In genomic region chr2:38077431-38077769, GRCh38 we compare ENCODE assay signal across 9 cellular contexts. TPM values are rescaled to one million over a fixed set of nuclear protein-coding genes. Genes with fewer than 3 reads are reported as not detected.
DNase-seq lines count a peak whose midpoint lies in the region; ATAC-seq and TF ChIP-seq lines count a peak whose summit lies in the region.
"Had no signal": no experiment of that assay in that cellular context is flagged by ENCODE, and none has a peak within 500 bp of the region (broad histone marks: within the 10 kb centered on the region; RNA-seq: fewer than 3 reads in every experiment).

No MANE protein-coding gene starts in this region.

- H3K4me1 Mint-ChIP-seq in dendritic cell treated with granulocyte-macrophage colony-stimulating factor and Interleukin-4, amounts not matched to agents 40 ng/mL and 50 ng/mL, for 4 days (ENCODE audit: low read depth), result peaks cover 71% of the 10 kb centered on the region
- H3K4me1 Mint-ChIP-seq in naive thymus-derived CD4-positive, alpha-beta T cell, result peaks cover 7 to 43% (median 19%) of the 10 kb centered on the region in 7 donors

- POLR2A ChIA-PET in naive thymus-derived CD4-positive, alpha-beta T cell (lab: Charles Lee), result no interaction called here

- H3K4me3 ChIP-seq in AG10803 (ENCODE audit: low read length), result peak overlapping the region; percentile 69
- H3K4me3 ChIP-seq in Jurkat, Clone E6-1 (ENCODE audit: low read length), result peak overlapping the region; percentile 41
- no peak overlapping the region for H3K4me3 ChIP-seq in naive thymus-derived CD4-positive, alpha-beta T cell (ENCODE audit: low read length)

- CTCF ChIA-PET in naive thymus-derived CD4-positive, alpha-beta T cell (lab: Charles Lee), result no interaction called here

- H3K4me1 ChIP-seq in naive thymus-derived CD4-positive, alpha-beta T cell (ENCODE audit: control insufficient read depth in 2 of 2, insufficient read depth in 2 of 2, low read length in 2 of 2), result no peaks in the 10 kb centered on the region

- no peak for ATAC-seq in naive thymus-derived CD4-positive, alpha-beta T cell
- no peak for ATAC-seq in GM21367 (IDR thresholded peaks at IDR 0.05; ENCODE audit: unreplicated experiment)
- no peak for ATAC-seq in GM18498 (IDR thresholded peaks at IDR 0.05; ENCODE audit: unreplicated experiment)

- peaks cover 37% of the 10 kb centered on the region for H3K36me3 Mint-ChIP-seq in dendritic cell treated with granulocyte-macrophage colony-stimulating factor and Interleukin-4, amounts not matched to agents 40 ng/mL and 50 ng/mL, for 4 days (ENCODE audit: low read depth)
- H3K36me3 Mint-ChIP-seq in naive thymus-derived CD4-positive, alpha-beta T cell, result peaks cover 0 to 5% (median 0%) of the 10 kb centered on the region in 5 donors

- no peak for DNase-seq in AG10803 (ENCODE audit: low read depth)
- DNase-seq in Jurkat, Clone E6-1 (ENCODE audit: low read depth, low spot score), result no peak
- DNase-seq in naive thymus-derived CD4-positive, alpha-beta T cell, result no peak
- DNase-seq in stimulated activated CD4-positive, alpha-beta T cell treated with anti-CD3 and anti-CD28 coated beads, Interleukin-4, amount 100 ng/mL, for 4 hours, result no peak
- DNase-seq in anterior cingulate cortex (lab: John Stamatoyannopoulos, UW), result no peak
- DNase-seq: activated CD4-positive, alpha-beta T cell treated with anti-CD3 and anti-CD28 coated beads, Interleukin-2, amount 50 U/mL, for 1 hour had no signal

- peaks cover 4 to 5% of the 10 kb centered on the region in 2 donors for H3K27me3 ChIP-seq in naive thymus-derived CD4-positive, alpha-beta T cell (ENCODE audit: control insufficient read depth in 2 of 2, insufficient read depth in 2 of 2, low read length in 2 of 2)

- H3K27ac ChIP-seq in naive thymus-derived CD4-positive, alpha-beta T cell (ENCODE audit: low read depth, low read length), result no peak overlapping the region

- peak overlapping the region; percentile 93 for H3K4me3 Mint-ChIP-seq in dendritic cell treated with granulocyte-macrophage colony-stimulating factor and Interleukin-4, amounts not matched to agents 40 ng/mL and 50 ng/mL, for 4 days
- H3K4me3 Mint-ChIP-seq in naive thymus-derived CD4-positive, alpha-beta T cell, result peak overlapping the region in 6 of 10 donors; percentile 5 to 85 (median 36)

- no peaks in the 10 kb centered on the region for H3K9me3 ChIP-seq in naive thymus-derived CD4-positive, alpha-beta T cell (ENCODE audit: control insufficient read depth in 2 of 3, low read length in 3 of 3)

- H3K27ac Mint-ChIP-seq in dendritic cell treated with granulocyte-macrophage colony-stimulating factor and Interleukin-4, amounts not matched to agents 40 ng/mL and 50 ng/mL, for 4 days, result peak overlapping the region; percentile 96
- H3K27ac Mint-ChIP-seq in naive thymus-derived CD4-positive, alpha-beta T cell, result peak overlapping the region in 1 of 9 donors; percentile 70

- no peak for TF ChIP-seq CTCF in AG10803 (conservative IDR thresholded peaks at IDR 0.05; ENCODE audit: low read length)

- no peaks in the 10 kb centered on the region for H3K36me3 ChIP-seq in naive thymus-derived CD4-positive, alpha-beta T cell (ENCODE audit: control insufficient read depth in 2 of 3, insufficient read depth in 3 of 3, low read length in 3 of 3)

- intact Hi-C loops in dendritic cell treated with granulocyte-macrophage colony-stimulating factor and Interleukin-4, amounts not matched to agents 40 ng/mL and 50 ng/mL, for 4 days (cut with micrococcal nuclease), result loop anchor here (1.0 to 10.0 kb wide), 5 partner anchors 19 to 300 kb away; partner anchors contain the start of gene ATL2
- intact Hi-C loops in naive thymus-derived CD4-positive, alpha-beta T cell (cut with micrococcal nuclease), result loop anchor here in 1 of 2 donors (5.0 kb wide), 1 partner anchor 300 kb away; the partner anchor contains the start of gene ATL2

- no peaks in the 10 kb centered on the region for H3K9me3 Mint-ChIP-seq in dendritic cell treated with granulocyte-macrophage colony-stimulating factor and Interleukin-4, amounts not matched to agents 40 ng/mL and 50 ng/mL, for 4 days
- H3K9me3 Mint-ChIP-seq in naive thymus-derived CD4-positive, alpha-beta T cell, result peaks cover 0 to 2% (median 0%) of the 10 kb centered on the region in 11 donors

- H3K27me3 Mint-ChIP-seq in dendritic cell treated with granulocyte-macrophage colony-stimulating factor and Interleukin-4, amounts not matched to agents 40 ng/mL and 50 ng/mL, for 4 days, result no peaks in the 10 kb centered on the region
- H3K27me3 Mint-ChIP-seq in naive thymus-derived CD4-positive, alpha-beta T cell, result peaks cover 39 to 69% (median 50%) of the 10 kb centered on the region in 5 donors

RNA-seq across cellular contexts. Expression of gene CYP1B1, which starts 1.4 kb away (rescaled TPM):
- polyA plus RNA-seq in Jurkat, Clone E6-1 (2012; ENCODE audit: insufficient read depth, insufficient read length), result 1.0 TPM
- 10 to 100 TPM in 2 of 5 experiments, 1 to 10 TPM in 3; 1.6 to 24.9 (median 6.7) TPM for total RNA-seq in naive thymus-derived CD4-positive, alpha-beta T cell
- under 1 TPM in 1 of 2 donors, not detected in 1; 0.05 TPM for polyA plus RNA-seq in naive thymus-derived CD4-positive, alpha-beta T cell
